6 cellular contexts compared by ENCODE assay signal in the genomic region with DNA sequence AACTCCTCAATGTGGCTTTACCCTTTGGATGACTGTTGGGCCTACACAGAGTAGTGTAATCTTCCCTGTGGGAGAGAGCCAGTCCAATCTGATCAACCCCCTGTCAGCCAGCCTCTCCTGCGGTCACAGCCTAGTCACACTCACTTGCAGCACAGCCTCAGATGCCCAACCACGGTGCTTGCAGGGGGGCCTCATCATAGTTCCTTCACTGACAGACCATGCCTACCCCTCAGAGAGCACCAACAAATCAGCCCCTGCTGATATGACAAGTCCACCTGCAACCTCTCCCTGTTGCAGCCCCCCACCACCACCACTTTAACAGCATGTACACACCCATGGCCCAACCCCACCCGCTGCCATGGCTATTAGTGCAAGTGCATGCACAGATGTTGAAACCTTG.
"Had no signal": no experiment of that assay in that cellular context is flagged by ENCODE, and none has a peak within 500 bp of the region (broad histone marks: within the 10 kb centered on the region; RNA-seq: fewer than 3 reads in every experiment).

No MANE protein-coding gene starts in this region.

- H3K27ac Mint-ChIP-seq: IgD-negative memory B cell had no signal

- ATAC-seq: HepG2, K562 had no signal

- DNase-seq: IMR-90, KBM-7, KG1 had no signal

- H3K4me3 Mint-ChIP-seq: IgD-negative memory B cell had no signal

- H3K4me1 Mint-ChIP-seq: IgD-negative memory B cell had no signal

- H3K27me3 Mint-ChIP-seq: IgD-negative memory B cell had no signal

- H3K36me3 Mint-ChIP-seq: IgD-negative memory B cell had no signal
